ENCODE assay signal across 10 cellular contexts in genomic region chr16:252366-253337, GRCh38. TPM values are rescaled to one million over a fixed set of nuclear protein-coding genes. Genes with fewer than 3 reads are reported as not detected.
A peak's percentile ranks its signal among the peaks of the same experiment; 100 is the strongest.
DNase-seq lines count a peak whose midpoint lies in the region; ATAC-seq and TF ChIP-seq lines count a peak whose summit lies in the region.
"Had no signal": no experiment of that assay in that cellular context is flagged by ENCODE, and none has a peak within 500 bp of the region (broad histone marks: within the 10 kb centered on the region; RNA-seq: fewer than 3 reads in every experiment).

No MANE protein-coding gene starts in this region.

- H3K36me3 ChIP-seq in subcutaneous abdominal adipose tissue (ENCODE audit: control insufficient read depth in 5 of 5, insufficient read depth in 5 of 5, low read length in 5 of 5) (peaks cover 2 to 60% (median 36%) of the 10 kb centered on the region in 5 donors), WERI-Rb-1 (peaks cover 24% of the 10 kb centered on the region)

- H3K27me3 ChIP-seq in subcutaneous abdominal adipose tissue (ENCODE audit: control insufficient read depth in 5 of 5, insufficient read depth in 4 of 5, low read length in 5 of 5) = no peaks in the 10 kb centered on the region
- H3K27me3 ChIP-seq in WERI-Rb-1 (ENCODE audit: insufficient read depth, low read depth, severe bottlenecking) = no peaks in the 10 kb centered on the region

- no peak overlapping the region for H3K27ac ChIP-seq in subcutaneous abdominal adipose tissue (ENCODE audit: low read depth, low read length)
- no peak overlapping the region for H3K27ac ChIP-seq in WERI-Rb-1

- no peaks in the 10 kb centered on the region for H3K9me3 Mint-ChIP-seq in activated CD4-positive, alpha-beta T cell treated with anti-CD3 and anti-CD28 coated beads, Interleukin-2, amount 10 ng/mL, durations not matched to agents 24 days and 14 days
- no peaks in the 10 kb centered on the region for H3K9me3 Mint-ChIP-seq in activated T-cell treated with anti-CD3 and anti-CD28 coated beads, Interleukin-2, amount 50 U/mL, for 4 hours

- H3K4me1 Mint-ChIP-seq in activated CD4-positive, alpha-beta T cell treated with anti-CD3 and anti-CD28 coated beads, Interleukin-2, amount 10 ng/mL, durations not matched to agents 24 days and 14 days = peaks cover 23% of the 10 kb centered on the region
- peaks cover 21% of the 10 kb centered on the region for H3K4me1 Mint-ChIP-seq in activated T-cell treated with anti-CD3 and anti-CD28 coated beads, Interleukin-2, amount 50 U/mL, for 4 hours (ENCODE audit: low read depth)

- no peak for TF ChIP-seq CTCF in WERI-Rb-1 (IDR thresholded peaks at IDR 0.05; ENCODE audit: low read depth, low read length)

- peaks cover 13% of the 10 kb centered on the region for H3K36me3 Mint-ChIP-seq in activated CD4-positive, alpha-beta T cell treated with anti-CD3 and anti-CD28 coated beads, Interleukin-2, amount 10 ng/mL, durations not matched to agents 24 days and 14 days (ENCODE audit: low read depth)
- peaks cover 16% of the 10 kb centered on the region for H3K36me3 Mint-ChIP-seq in activated T-cell treated with anti-CD3 and anti-CD28 coated beads, Interleukin-2, amount 50 U/mL, for 4 hours (ENCODE audit: insufficient read depth)

- peak overlapping the region; percentile 83 for H3K4me3 Mint-ChIP-seq in activated CD4-positive, alpha-beta T cell treated with anti-CD3 and anti-CD28 coated beads, Interleukin-2, amount 10 ng/mL, durations not matched to agents 24 days and 14 days
- peak overlapping the region; percentile 74 for H3K4me3 Mint-ChIP-seq in activated T-cell treated with anti-CD3 and anti-CD28 coated beads, Interleukin-2, amount 50 U/mL, for 4 hours

- H3K4me3 ChIP-seq in subcutaneous abdominal adipose tissue (ENCODE audit: low read depth in 1 of 5, low read length in 5 of 5) = peak overlapping the region in 3 of 5 donors; percentile 9 to 36 (median 10)
- H3K4me3 ChIP-seq in WERI-Rb-1 (ENCODE audit: low read depth, low read length) = no peak overlapping the region

- no peaks in the 10 kb centered on the region for H3K9me3 ChIP-seq in subcutaneous abdominal adipose tissue (ENCODE audit: control insufficient read depth in 5 of 5, low read length in 5 of 5)
- no peaks in the 10 kb centered on the region for H3K9me3 ChIP-seq in WERI-Rb-1 (ENCODE audit: severe bottlenecking)

- DNase-seq in activated CD4-positive, alpha-beta T cell treated with anti-CD3 and anti-CD28 coated beads, Interleukin-2, amount 10 ng/mL, durations not matched to agents 24 days and 14 days = peak; percentile 77
- no peak for DNase-seq in activated CD4-positive, alpha-beta T cell treated with anti-CD3 and anti-CD28 coated beads for 4 hours
- DNase-seq in activated T-cell treated with anti-CD3 and anti-CD28 coated beads, Interleukin-2, amount 50 U/mL, for 4 hours = no peak
- peak; percentile 59 to 69 for DNase-seq in left colon
- no peak for DNase-seq in WERI-Rb-1
- no peak for DNase-seq in NCI-H1417 (lab: John Stamatoyannopoulos, UW)
- DNase-seq: NCI-H1092 treated with DMSO at 0.1 percent for 48 hours had no signal

- peak overlapping the region in 1 of 5 donors; percentile 25 for H3K9ac ChIP-seq in subcutaneous abdominal adipose tissue (ENCODE audit: low read length in 5 of 5)

- intact Hi-C loops in activated CD4-positive, alpha-beta T cell treated with anti-CD3 and anti-CD28 coated beads, Interleukin-2, amount 10 ng/mL, durations not matched to agents 24 days and 14 days (cut with micrococcal nuclease) = loop anchor here (1.0 kb wide), 1 partner anchor 17 kb away; no protein-coding TSS in a partner anchor
- intact Hi-C loops in left colon (cut with DNase I, micrococcal nuclease) = no loop called here

- no peaks in the 10 kb centered on the region for H3K27me3 Mint-ChIP-seq in activated CD4-positive, alpha-beta T cell treated with anti-CD3 and anti-CD28 coated beads, Interleukin-2, amount 10 ng/mL, durations not matched to agents 24 days and 14 days
- H3K27me3 Mint-ChIP-seq in activated T-cell treated with anti-CD3 and anti-CD28 coated beads, Interleukin-2, amount 50 U/mL, for 4 hours (ENCODE audit: low read depth) = no peaks in the 10 kb centered on the region

- peaks cover 0 to 9% (median 0%) of the 10 kb centered on the region in 5 donors for H3K4me1 ChIP-seq in subcutaneous abdominal adipose tissue (ENCODE audit: control insufficient read depth in 5 of 5, insufficient read depth in 5 of 5, low read length in 5 of 5)

- peak overlapping the region; percentile 92 for H3K27ac Mint-ChIP-seq in activated CD4-positive, alpha-beta T cell treated with anti-CD3 and anti-CD28 coated beads, Interleukin-2, amount 10 ng/mL, durations not matched to agents 24 days and 14 days

- peak; percentile 74 to 85 for ATAC-seq in activated T-cell treated with anti-CD3 and anti-CD28 coated beads, Interleukin-2, amount 50 U/mL, for 4 hours
- ATAC-seq in left colon = peak; percentile 85
- no peak for ATAC-seq in HG03095 (IDR thresholded peaks at IDR 0.05; ENCODE audit: unreplicated experiment)

RNA-seq across cellular contexts. Expression of gene FAM234A, which starts 18.0 kb away (rescaled TPM):
- 17.3 and 18.6 TPM in 2 replicates for total RNA-seq in activated CD4-positive, alpha-beta T cell treated with anti-CD3 and anti-CD28 coated beads, Interleukin-2, amount 10 ng/mL, durations not matched to agents 24 days and 14 days
- 10 to 100 TPM; 14.5 to 19.3 (median 17.3) TPM for total RNA-seq in activated T-cell treated with anti-CD3 and anti-CD28 coated beads, Interleukin-2, amount 50 U/mL, for 4 hours
- 100 to 1,000 TPM; 100 to 135 TPM for total RNA-seq in left colon

RNA-seq across cellular contexts. Expression of gene RGS11, which starts 23.1 kb away (rescaled TPM):
- 0.14 TPM in 1 of 2 replicates, not detected in the other for total RNA-seq in activated CD4-positive, alpha-beta T cell treated with anti-CD3 and anti-CD28 coated beads, Interleukin-2, amount 10 ng/mL, durations not matched to agents 24 days and 14 days
- under 1 TPM in 1 of 3 donors, not detected in 2; 0.18 TPM for total RNA-seq in activated T-cell treated with anti-CD3 and anti-CD28 coated beads, Interleukin-2, amount 50 U/mL, for 4 hours
- total RNA-seq in left colon = 1 to 10 TPM; 2.6 to 7.6 TPM
- total RNA-seq: A673 had no signal

RNA-seq across cellular contexts. Expression of gene LUC7L, which starts 23.4 kb away (rescaled TPM):
- 82.3 and 87.9 TPM in 2 replicates for total RNA-seq in activated CD4-positive, alpha-beta T cell treated with anti-CD3 and anti-CD28 coated beads, Interleukin-2, amount 10 ng/mL, durations not matched to agents 24 days and 14 days
- total RNA-seq in activated T-cell treated with anti-CD3 and anti-CD28 coated beads, Interleukin-2, amount 50 U/mL, for 4 hours = 10 to 100 TPM; 76.0 to 82.0 (median 76.2) TPM
- total RNA-seq in left colon = 10 to 100 TPM; 46.5 to 48.9 TPM

RNA-seq across cellular contexts. Expression of gene ARHGDIG, which starts 27.7 kb away (rescaled TPM):
- total RNA-seq in activated CD4-positive, alpha-beta T cell treated with anti-CD3 and anti-CD28 coated beads, Interleukin-2, amount 10 ng/mL, durations not matched to agents 24 days and 14 days = not detected in 2 replicates
- not detected for total RNA-seq in activated T-cell treated with anti-CD3 and anti-CD28 coated beads, Interleukin-2, amount 50 U/mL, for 4 hours
- 1 to 10 TPM; 2.4 to 6.5 TPM for total RNA-seq in left colon

RNA-seq across cellular contexts. Expression of gene PDIA2, which starts 30.3 kb away (rescaled TPM):
- total RNA-seq in activated CD4-positive, alpha-beta T cell treated with anti-CD3 and anti-CD28 coated beads, Interleukin-2, amount 10 ng/mL, durations not matched to agents 24 days and 14 days = not detected in 2 replicates
- total RNA-seq in activated T-cell treated with anti-CD3 and anti-CD28 coated beads, Interleukin-2, amount 50 U/mL, for 4 hours = not detected
- total RNA-seq in left colon = 1 to 10 TPM in 1 of 2 donors, under 1 TPM in 1; 0.67 to 2.1 TPM
- total RNA-seq: A673 had no signal

Comparison
In these comparisons a context has a peak if more than half of its experiments do, and no peak if none do; other contexts are left out.
1. DNase-seq: peak in activated CD4-positive, alpha-beta T cell treated with anti-CD3 and anti-CD28 coated beads, Interleukin-2, amount 10 ng/mL, durations not matched to agents 24 days and 14 days (single experiment) and left colon (2 of 2); none in activated CD4-positive, alpha-beta T cell treated with anti-CD3 and anti-CD28 coated beads for 4 hours (0 of 2), activated T-cell treated with anti-CD3 and anti-CD28 coated beads, Interleukin-2, amount 50 U/mL, for 4 hours (single experiment), WERI-Rb-1 (single experiment) and NCI-H1417 (0 of 3).